15 cellular contexts compared by ENCODE assay signal in genomic region chr12:51994539-51994820, GRCh38.
"Had no signal": no experiment of that assay in that cellular context is flagged by ENCODE, and none has a peak within 500 bp of the region (broad histone marks: within the 10 kb centered on the region; RNA-seq: fewer than 3 reads in every experiment).

No MANE protein-coding gene starts in this region.

- H3K4me2 ChIP-seq: hepatocyte, smooth muscle cell had no signal

- DNase-seq: effector CD4-positive, alpha-beta T cell; endodermal cell; foreskin melanocyte; head of caudate nucleus; mucosa of descending colon; natural killer cell; nucleus accumbens; stimulated activated CD4-positive, alpha-beta T cell treated with anti-CD3 and anti-CD28 coated beads, Interleukin-2, amount 100 ng/mL, for 48 hours; uterus had no signal

- H3K27ac ChIP-seq: coronary artery, hepatocyte, ovary, tibial artery, upper lobe of left lung, uterus had no signal

- H2AFZ ChIP-seq: hepatocyte had no signal

- H3K79me2 ChIP-seq: hepatocyte had no signal

- H3K4me1 ChIP-seq: tibial artery, uterus had no signal

- H3K36me3 ChIP-seq: ovary, uterus had no signal

- H3K27me3 ChIP-seq: hepatocyte, ovary, tibial artery, upper lobe of left lung, uterus had no signal

- H3K4me3 ChIP-seq: coronary artery, hepatocyte, mucosa of descending colon, ovary, smooth muscle cell, tibial artery, upper lobe of left lung, uterus had no signal

- ATAC-seq: mucosa of descending colon, natural killer cell had no signal

- H3K9me3 ChIP-seq: mucosa of descending colon, ovary, tibial artery, upper lobe of left lung, uterus had no signal
